Comparison of ENCODE assay signal across 8 cellular contexts in the genomic region with DNA sequence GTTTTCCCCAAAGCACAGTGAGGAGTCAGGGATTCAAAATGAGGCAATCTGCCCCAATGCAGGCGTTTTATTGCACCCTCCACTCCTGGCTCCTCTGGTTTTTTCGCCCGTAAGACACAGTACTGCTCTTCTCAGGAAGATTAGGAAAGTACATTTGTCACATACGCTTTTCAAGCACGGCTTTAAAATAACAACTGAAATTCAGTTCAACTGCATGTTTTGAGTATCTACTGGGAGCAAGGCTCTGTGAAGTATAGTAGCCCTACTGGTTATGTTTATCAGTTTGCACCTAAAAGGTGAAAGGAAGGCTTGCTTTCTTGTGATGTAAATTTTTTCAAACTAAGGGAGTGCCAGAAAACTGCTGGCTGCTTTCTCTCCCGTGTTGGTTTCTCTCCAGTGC. TPM values are rescaled to one million over a fixed set of nuclear protein-coding genes. Genes with fewer than 3 reads are reported as not detected.
A peak's percentile ranks its signal among the peaks of the same experiment; 100 is the strongest.
DNase-seq lines count a peak whose midpoint lies in the region; ATAC-seq and TF ChIP-seq lines count a peak whose summit lies in the region.

No MANE protein-coding gene starts in this region.

- POLR2A ChIA-PET in activated CD4-positive, alpha-beta memory T cell treated with anti-CD3 and anti-CD28 coated beads for 36 hours (lab: Charles Lee) = interaction anchor here (1.2 to 2.8 kb wide), 2 partner anchors 9 to 88 kb away, joined by 3 to 19 read pairs; no protein-coding TSS in a partner anchor

- H3K4me2 ChIP-seq in skeletal muscle satellite cell (ENCODE audit: low read length) = peak overlapping the region; percentile 95

- DNase-seq in left ventricle myocardium inferior (no peak), left cardiac atrium (no peak), hepatic stellate cell (ENCODE audit: low spot score) (peak; percentile 21), epidermal melanocyte (ENCODE audit: insufficient read length, low spot score) (no peak), omental fat pad (ENCODE audit: low spot score) (no peak)
- DNase-seq in activated CD4-positive, alpha-beta memory T cell treated with anti-CD3 and anti-CD28 coated beads for 36 hours = no peak

- H3K9me3 ChIP-seq in left ventricle myocardium inferior (replicated peaks) (no peaks in the 10 kb centered on the region), skeletal muscle satellite cell (replicated peaks; ENCODE audit: low read length) (no peaks in the 10 kb centered on the region)

- peak overlapping the region; percentile 84 for H3K4me3 ChIP-seq in left ventricle myocardium inferior
- peak overlapping the region; percentile 81 for H3K4me3 ChIP-seq in skeletal muscle satellite cell (ENCODE audit: low read length)

- H3K4me1 ChIP-seq in left ventricle myocardium inferior = peaks cover 46% of the 10 kb centered on the region
- H3K4me1 ChIP-seq in skeletal muscle satellite cell (ENCODE audit: control insufficient read depth, insufficient read depth, low read length) = peaks cover 19% of the 10 kb centered on the region

- H3K27ac Mint-ChIP-seq in activated CD4-positive, alpha-beta memory T cell treated with anti-CD3 and anti-CD28 coated beads for 36 hours = peak overlapping the region; percentile 87

- peak overlapping the region; percentile 97 for H3K9ac ChIP-seq in skeletal muscle satellite cell (ENCODE audit: low read depth, low read length)

- TF ChIP-seq CTCF in left ventricle myocardium inferior (IDR thresholded peaks at IDR 0.05; ENCODE audit: borderline replicate concordance) (no peak), omental fat pad (IDR thresholded peaks at IDR 0.05) (no peak)

- intact Hi-C loops in left ventricle myocardium inferior (cut with micrococcal nuclease) (loop anchor here (10.0 kb wide), 2 partner anchors 211 to 321 kb away; no protein-coding TSS in a partner anchor), left cardiac atrium (cut with DNase I) (loop anchor here in 1 of 2 donors (10.0 kb wide), 1 partner anchor 71 kb away; no protein-coding TSS in a partner anchor)
- intact Hi-C loops in activated CD4-positive, alpha-beta memory T cell treated with anti-CD3 and anti-CD28 coated beads for 36 hours (cut with micrococcal nuclease) = loop anchor here (1.0 to 2.0 kb wide), 2 partner anchors 11 to 27 kb away; no protein-coding TSS in a partner anchor

- CTCF ChIA-PET in activated CD4-positive, alpha-beta memory T cell treated with anti-CD3 and anti-CD28 coated beads for 36 hours (lab: Charles Lee) = interaction anchor here (0.6 to 2.3 kb wide), 4 partner anchors 10 to 113 kb away, joined by 3 to 11 read pairs (median 4); no protein-coding TSS in a partner anchor

- peaks cover 1% of the 10 kb centered on the region for H3K27me3 Mint-ChIP-seq in activated CD4-positive, alpha-beta memory T cell treated with anti-CD3 and anti-CD28 coated beads for 36 hours

- no peaks in the 10 kb centered on the region for H3K9me3 Mint-ChIP-seq in activated CD4-positive, alpha-beta memory T cell treated with anti-CD3 and anti-CD28 coated beads for 36 hours

- peak overlapping the region; percentile 82 for H3K4me3 Mint-ChIP-seq in activated CD4-positive, alpha-beta memory T cell treated with anti-CD3 and anti-CD28 coated beads for 36 hours

- H3K27me3 ChIP-seq in left ventricle myocardium inferior (ENCODE audit: low read depth) (no peaks in the 10 kb centered on the region), skeletal muscle satellite cell (ENCODE audit: control insufficient read depth, insufficient read depth, low read length) (no peaks in the 10 kb centered on the region)

- H3K4me1 Mint-ChIP-seq in activated CD4-positive, alpha-beta memory T cell treated with anti-CD3 and anti-CD28 coated beads for 36 hours (ENCODE audit: low read depth) = peaks cover 29% of the 10 kb centered on the region

- peak overlapping the region; percentile 99 for H3K27ac ChIP-seq in left ventricle myocardium inferior (replicated peaks)

- peaks cover 3% of the 10 kb centered on the region for H3K36me3 Mint-ChIP-seq in activated CD4-positive, alpha-beta memory T cell treated with anti-CD3 and anti-CD28 coated beads for 36 hours

- H3K36me3 ChIP-seq in left ventricle myocardium inferior (no peaks in the 10 kb centered on the region), skeletal muscle satellite cell (ENCODE audit: insufficient read depth, low read length) (no peaks in the 10 kb centered on the region)

- ATAC-seq in left cardiac atrium (no peak), GM19463 (IDR thresholded peaks at IDR 0.05; ENCODE audit: unreplicated experiment) (no peak), omental fat pad (ENCODE audit: low FRiP score) (no peak)

RNA-seq across cellular contexts. Expression of a gene that starts 1.9 kb away (rescaled TPM):
- 18.6 TPM for total RNA-seq in left ventricle myocardium inferior
- 10 to 100 TPM; 22.4 to 24.4 TPM for total RNA-seq in left cardiac atrium
- total RNA-seq in activated CD4-positive, alpha-beta memory T cell treated with anti-CD3 and anti-CD28 coated beads for 36 hours = 1 to 10 TPM; 6.8 to 7.2 TPM
- 12.7 and 34.7 TPM in 2 replicates for total RNA-seq in skeletal muscle satellite cell (2012; rRNA removed)
- 100 to 1,000 TPM in 2 of 4 donors, 10 to 100 TPM in 2; 82.5 to 136 (median 96.4) TPM for total RNA-seq in omental fat pad
